ENCODE assay signal across 35 cellular contexts in the genomic region with DNA sequence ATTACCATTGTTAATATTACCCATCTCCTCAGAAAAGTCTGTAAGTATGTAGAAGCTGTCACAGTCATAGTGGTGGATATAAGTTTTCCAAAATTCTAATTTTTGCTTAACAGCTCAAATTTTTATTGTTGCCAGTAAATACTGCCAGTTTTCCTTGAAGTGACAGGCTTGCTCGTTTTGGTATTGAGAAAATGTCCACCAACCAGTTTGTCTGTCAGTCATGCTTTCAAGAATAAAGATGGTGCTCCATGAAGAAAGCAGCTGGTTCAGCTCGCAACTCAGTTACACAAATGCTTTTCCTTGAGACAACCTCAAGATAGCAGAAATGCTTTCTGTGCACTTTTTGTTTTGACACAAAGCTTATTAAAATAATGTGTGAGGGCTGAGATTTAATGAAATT.
"Had no signal": no experiment of that assay in that cellular context is flagged by ENCODE, and none has a peak within 500 bp of the region (broad histone marks: within the 10 kb centered on the region; RNA-seq: fewer than 3 reads in every experiment).

No MANE protein-coding gene starts in this region.

- H3K9me3 ChIP-seq: MG63 had no signal

- H3K4me2 ChIP-seq: KMS-11 had no signal

- DNase-seq: Karpas-422, Kasumi-1, MG63, MV-4-11, NCI-H1048, NCI-H1092, NCI-H1092 treated with DMSO at 0.1 percent for 48 hours, NCI-H1105, NCI-H1105 treated with DMSO at 0.1 percent for 48 hours, NCI-H1417, NCI-H1417 treated with DMSO at 0.1 percent for 48 hours, NCI-H1436, NCI-H1436 treated with DMSO at 0.1 percent for 48 hours, NCI-H146, NCI-H1694, NCI-H1694 treated with DMSO at 0.1 percent for 48 hours, NCI-H187, NCI-H187 treated with DMSO at 0.1 percent for 48 hours, NCI-H1930, NCI-H2029, NCI-H2029 treated with DMSO at 0.1 percent for 48 hours, NCI-H2081, NCI-H2081 treated with DMSO at 0.1 percent for 48 hours, NCI-H2107, NCI-H2171, NCI-H2171 treated with DMSO at 0.1 percent for 48 hours, NCI-H2227 treated with DMSO at 0.1 percent for 48 hours, NCI-H226, NCI-H345, NCI-H446, NCI-H446 treated with DMSO at 0.1 percent for 48 hours, NCI-H510A, NCI-H510A treated with DMSO at 0.1 percent for 48 hours, NCI-H524 had no signal

- H3K36me3 ChIP-seq: MG63 had no signal

- H3K27ac ChIP-seq: KMS-11 had no signal

- H3K4me3 ChIP-seq: MG63 had no signal

- H3K27me3 ChIP-seq: MG63 had no signal

- H3K9ac ChIP-seq: KMS-11 had no signal
